11 cellular contexts compared by ENCODE assay signal in the genomic region with DNA sequence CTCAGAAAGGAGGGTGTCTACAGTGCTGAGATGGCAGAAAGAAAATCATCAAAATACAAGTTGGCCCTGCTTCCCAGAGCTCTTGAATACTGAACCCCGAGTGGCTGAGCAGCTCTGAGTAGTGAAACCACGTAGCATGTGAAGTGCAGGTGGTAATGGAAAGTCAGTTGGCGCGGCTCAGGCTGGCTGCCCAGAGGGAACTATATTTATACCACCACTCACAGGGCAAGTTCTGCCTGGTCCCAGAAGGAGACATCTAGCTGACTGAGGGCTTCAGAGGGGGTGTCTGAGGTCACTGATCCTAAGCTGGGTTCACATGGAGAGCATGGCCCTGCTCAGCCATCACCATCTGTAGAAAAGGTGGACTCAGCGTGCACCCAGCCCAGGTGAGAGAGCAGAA.
DNase-seq lines count a peak whose midpoint lies in the region; ATAC-seq and TF ChIP-seq lines count a peak whose summit lies in the region.
"Had no signal": no experiment of that assay in that cellular context is flagged by ENCODE, and none has a peak within 500 bp of the region (broad histone marks: within the 10 kb centered on the region; RNA-seq: fewer than 3 reads in every experiment).

No MANE protein-coding gene starts in this region.

- H2BK5ac ChIP-seq in H9 (ENCODE audit: insufficient read length, low read length) = no peak overlapping the region

- POLR2A ChIA-PET in activated CD4-positive, alpha-beta memory T cell treated with anti-CD3 and anti-CD28 coated beads for 36 hours (lab: Charles Lee) = no interaction called here

- H2BK120ac ChIP-seq in H9 (ENCODE audit: low read depth, low read length, poor library complexity, severe bottlenecking) = no peak overlapping the region

- H3K27ac ChIP-seq in H9 (ENCODE audit: insufficient read length, low read depth, low read length) (no peak overlapping the region), spleen (no peak overlapping the region)
- H3K27ac ChIP-seq: epithelial cell of prostate had no signal

- DNase-seq in H9 (no peak), left cardiac atrium (peak; percentile 37), spleen (no peak), NOMO-1 treated with DMSO at 0.1 percent for 48 hours (lab: John Stamatoyannopoulos, UW; ENCODE audit: unreplicated experiment) (no peak)
- DNase-seq in activated CD4-positive, alpha-beta memory T cell treated with anti-CD3 and anti-CD28 coated beads for 36 hours = no peak
- DNase-seq in activated naive CD4-positive, alpha-beta T cell treated with Interleukin-2 at 50 U/mL for 16 hours = no peak
- DNase-seq: activated CD8-positive, alpha-beta memory T cell treated with anti-CD3 and anti-CD28 coated beads, Interleukin-2, amount 50 U/mL, for 48 hours; CD4-positive, alpha-beta T cell had no signal

- CTCF ChIA-PET in activated CD4-positive, alpha-beta memory T cell treated with anti-CD3 and anti-CD28 coated beads for 36 hours (lab: Charles Lee) = no interaction called here

- no peak overlapping the region for H3K4me3 Mint-ChIP-seq in H9
- no peak overlapping the region for H3K4me3 Mint-ChIP-seq in activated CD4-positive, alpha-beta memory T cell treated with anti-CD3 and anti-CD28 coated beads for 36 hours
- H3K4me3 Mint-ChIP-seq: CD4-positive, alpha-beta T cell had no signal

- no peak overlapping the region for H3K9ac ChIP-seq in H9 (ENCODE audit: extremely low read depth, insufficient read length, low read length)

- H3K36me3 ChIP-seq in spleen = no peaks in the 10 kb centered on the region

- no peak overlapping the region for H3K27ac Mint-ChIP-seq in H9
- H3K27ac Mint-ChIP-seq in activated CD4-positive, alpha-beta memory T cell treated with anti-CD3 and anti-CD28 coated beads for 36 hours = no peak overlapping the region
- H3K27ac Mint-ChIP-seq: CD4-positive, alpha-beta T cell had no signal

- H4K8ac ChIP-seq in H9 (replicated peaks; ENCODE audit: insufficient read length, low read depth, low read length) = no peak overlapping the region

- H2AK5ac ChIP-seq in H9 (ENCODE audit: insufficient read length, low read length) = no peak overlapping the region

- no peak for TF ChIP-seq POLR2A in spleen (IDR thresholded peaks at IDR 0.05)

- ATAC-seq in GM18907 (IDR thresholded peaks at IDR 0.05; ENCODE audit: unreplicated experiment) (peak; percentile 82), HG03354 (IDR thresholded peaks at IDR 0.05; ENCODE audit: poor library complexity, severe bottlenecking, unreplicated experiment) (peak; percentile 92), left cardiac atrium (peak in 1 of 2 donors; percentile 53)

- H4K20me1 ChIP-seq in H9 (ENCODE audit: control insufficient read depth, insufficient read depth, insufficient read length) = no peaks in the 10 kb centered on the region

- no peaks in the 10 kb centered on the region for H3K23me2 ChIP-seq in H9 (ENCODE audit: insufficient read length, low read depth, low read length, poor library complexity, severe bottlenecking)

- intact Hi-C loops in left cardiac atrium (cut with DNase I) (no loop called here), spleen (cut with DNase I; ENCODE audit: low total_unique reads) (no loop called here)
- intact Hi-C loops in activated CD4-positive, alpha-beta memory T cell treated with anti-CD3 and anti-CD28 coated beads for 36 hours (cut with micrococcal nuclease) = no loop called here

- H3K23ac ChIP-seq in H9 (ENCODE audit: insufficient read length, low read depth, low read length) = no peak overlapping the region

- H2AFZ ChIP-seq in H9 (ENCODE audit: low read length) = no peak overlapping the region

- no peak overlapping the region for H4K5ac ChIP-seq in H9 (ENCODE audit: insufficient read length, low read depth, low read length)

- no peak overlapping the region for H3K4me3 ChIP-seq in spleen

- no CpG with 5 or more reads among the region's 5 CpGs for WGBS in H9 (ENCODE audit: extremely low coverage, insufficient read length, low lambda C conversion rate)
- 62 to 75% (median 72%) methylated on average over 5 of the region's 5 CpGs for WGBS in spleen, 5 donors

- H2BK12ac ChIP-seq in H9 (ENCODE audit: insufficient read length, low read depth, low read length) = no peak overlapping the region

- H2BK20ac ChIP-seq in H9 (ENCODE audit: low read depth, low read length, poor library complexity, severe bottlenecking) = no peak overlapping the region

- H3K9me3 Mint-ChIP-seq in H9 = no peaks in the 10 kb centered on the region
- no peaks in the 10 kb centered on the region for H3K9me3 Mint-ChIP-seq in activated CD4-positive, alpha-beta memory T cell treated with anti-CD3 and anti-CD28 coated beads for 36 hours
- H3K9me3 Mint-ChIP-seq: CD4-positive, alpha-beta T cell had no signal

- no peak overlapping the region for H3K4me2 ChIP-seq in H9 (ENCODE audit: insufficient read depth, insufficient read length, low read length)

- H3T11ph ChIP-seq in H9 (ENCODE audit: low read length) = no peak overlapping the region

- TF ChIP-seq CTCF in H9 (conservative IDR thresholded peaks at IDR 0.05) (no peak), spleen (IDR thresholded peaks at IDR 0.05 in 8 of 11, conservative IDR thresholded peaks at IDR 0.05 in 3 of 11) (no peak)

- H3K4me1 Mint-ChIP-seq in H9 = no peaks in the 10 kb centered on the region
- peaks cover 2% of the 10 kb centered on the region for H3K4me1 Mint-ChIP-seq in activated CD4-positive, alpha-beta memory T cell treated with anti-CD3 and anti-CD28 coated beads for 36 hours (ENCODE audit: low read depth)

- H3K9me3 ChIP-seq in H9 (ENCODE audit: control insufficient read depth, low read depth, low read length) = no peaks in the 10 kb centered on the region
- H3K9me3 ChIP-seq in spleen = no peaks in the 10 kb centered on the region

- no peak overlapping the region for H3K18ac ChIP-seq in H9 (ENCODE audit: insufficient read length, low read depth, low read length)

- no peaks in the 10 kb centered on the region for H3K79me2 ChIP-seq in H9 (ENCODE audit: insufficient read depth, low read length)

- H3K4ac ChIP-seq in H9 (ENCODE audit: low read depth, low read length) = no peak overlapping the region

- H3K56ac ChIP-seq in H9 (ENCODE audit: insufficient read length, low read depth, low read length) = no peak overlapping the region

- H3K79me1 ChIP-seq in H9 (ENCODE audit: insufficient read depth, low read depth, low read length, poor library complexity, severe bottlenecking) = no peaks in the 10 kb centered on the region

- no peak overlapping the region for H4K91ac ChIP-seq in H9 (ENCODE audit: insufficient read length, low read depth, low read length)

- no peaks in the 10 kb centered on the region for H3K4me1 ChIP-seq in H9 (ENCODE audit: insufficient read depth, low read length)
- H3K4me1 ChIP-seq in spleen = no peaks in the 10 kb centered on the region

- no peaks in the 10 kb centered on the region; a peak in 1 of 7 replicates for H3K36me3 Mint-ChIP-seq in H9 (ENCODE audit: insufficient read depth in 1 of 3, low read depth in 3 of 3)
- no peaks in the 10 kb centered on the region for H3K36me3 Mint-ChIP-seq in activated CD4-positive, alpha-beta memory T cell treated with anti-CD3 and anti-CD28 coated beads for 36 hours

- H3K27me3 ChIP-seq in H9 (ENCODE audit: insufficient read depth, low read length) (no peaks in the 10 kb centered on the region; the same call in 1 of the 2 replicates), spleen (replicated peaks in 1 of 7) (no peaks in the 10 kb centered on the region)

- peak overlapping the region; percentile 71; the same call in 1 of the 2 replicates for H3K14ac ChIP-seq in H9 (ENCODE audit: insufficient read depth, low read length)

- H3K27me3 Mint-ChIP-seq in H9 (ENCODE audit: low read depth) = no peaks in the 10 kb centered on the region; the same call in 1 of the 2 replicates
- peaks cover 11% of the 10 kb centered on the region for H3K27me3 Mint-ChIP-seq in activated CD4-positive, alpha-beta memory T cell treated with anti-CD3 and anti-CD28 coated beads for 36 hours

- no peak overlapping the region for H2BK15ac ChIP-seq in H9 (ENCODE audit: low read depth, low read length)
